Comparison of ENCODE assay signal across 28 cellular contexts in the genomic region with DNA sequence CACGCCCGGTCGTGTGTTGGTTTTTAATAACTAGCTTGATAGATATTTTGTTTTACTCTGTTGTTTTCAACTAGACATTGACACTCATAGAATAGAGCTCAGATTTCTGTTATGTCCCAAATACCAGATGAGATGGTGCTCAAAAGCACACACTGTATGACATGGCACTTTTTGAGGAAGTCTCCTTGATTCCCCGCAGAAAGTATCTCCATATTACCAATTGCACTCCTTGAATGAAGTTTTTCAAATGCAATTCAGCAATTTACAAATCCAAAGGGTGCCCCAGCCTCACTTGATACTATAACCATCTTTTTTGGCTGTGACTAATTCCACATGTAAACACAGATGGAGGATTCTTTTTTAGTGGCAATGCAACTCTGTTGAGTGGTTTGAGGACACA.
"Had no signal": no experiment of that assay in that cellular context is flagged by ENCODE, and none has a peak within 500 bp of the region (broad histone marks: within the 10 kb centered on the region; RNA-seq: fewer than 3 reads in every experiment).

No MANE protein-coding gene starts in this region.

- H3K79me2 ChIP-seq: hepatocyte had no signal

- H3K4me1 Mint-ChIP-seq: naive thymus-derived CD8-positive, alpha-beta T cell; nephron; neural crest cell; stimulated activated naive B cell treated with anti-CD40 and anti-IgM and Interleukin-4, amounts not matched to agents 10 μg/mL and 1 μg/mL and 100 μg/mL, for 72 hours had no signal

- H3K9me3 Mint-ChIP-seq: naive thymus-derived CD8-positive, alpha-beta T cell; nephron; neural crest cell; stimulated activated naive B cell treated with anti-CD40 and anti-IgM and Interleukin-4, amounts not matched to agents 10 μg/mL and 1 μg/mL and 100 μg/mL, for 72 hours had no signal

- H3K27ac Mint-ChIP-seq: naive thymus-derived CD8-positive, alpha-beta T cell; nephron; stimulated activated naive B cell treated with anti-CD40 and anti-IgM and Interleukin-4, amounts not matched to agents 10 μg/mL and 1 μg/mL and 100 μg/mL, for 72 hours had no signal

- H3K27ac ChIP-seq: hepatocyte, left lung, lower lobe of right lung, pancreas, prostate gland, skin epidermis, stomach, testis, thyroid gland, upper lobe of right lung had no signal

- ATAC-seq: left colon; left lung; lower lobe of right lung; naive thymus-derived CD8-positive, alpha-beta T cell; pancreas; right cardiac atrium; sciatic nerve; stimulated activated naive B cell treated with anti-CD40 and anti-IgM and Interleukin-4, amounts not matched to agents 10 μg/mL and 1 μg/mL and 100 μg/mL, for 72 hours; stimulated activated naive CD8-positive, alpha-beta T cell treated with anti-CD3 and anti-CD28 coated beads, Interleukin-15, Interleukin-2, amounts not matched to agents 100 U/mL and 50 U/mL, for 24 hours; upper lobe of right lung had no signal

- H3K4me2 ChIP-seq: hepatocyte had no signal

- H3K4me3 Mint-ChIP-seq: naive thymus-derived CD8-positive, alpha-beta T cell; nephron; neural crest cell; stimulated activated naive B cell treated with anti-CD40 and anti-IgM and Interleukin-4, amounts not matched to agents 10 μg/mL and 1 μg/mL and 100 μg/mL, for 72 hours had no signal

- H3K4me3 ChIP-seq: hepatocyte, left lung, lower lobe of right lung, pancreas, prostate gland, skin epidermis, stomach, testis, thyroid gland, upper lobe of right lung had no signal

- H3K36me3 ChIP-seq: left lung, lower lobe of right lung, pancreas, prostate gland, stomach, thyroid gland, upper lobe of right lung had no signal

- H3K9me3 ChIP-seq: left lung, lower lobe of right lung, pancreas, prostate gland, stomach, testis, thyroid gland, upper lobe of right lung had no signal

- H3K36me3 Mint-ChIP-seq: naive thymus-derived CD8-positive, alpha-beta T cell; stimulated activated naive B cell treated with anti-CD40 and anti-IgM and Interleukin-4, amounts not matched to agents 10 μg/mL and 1 μg/mL and 100 μg/mL, for 72 hours had no signal

- H3K27me3 ChIP-seq: left lung, pancreas, stomach, testis, thyroid gland, upper lobe of right lung had no signal

- DNase-seq: left colon; left lung; lower lobe of right lung; mammary epithelial cell; mesenchymal stem cell; naive thymus-derived CD8-positive, alpha-beta T cell; nucleus accumbens; pancreas; posterior cingulate gyrus; retina; right cardiac atrium; stimulated activated CD4-positive, alpha-beta T cell treated with anti-CD3 and anti-CD28 coated beads, Interleukin-12 subunit alpha, Interleukin-12 subunit beta, amount 100 ng/mL, for 4 hours; stimulated activated CD4-positive, alpha-beta T cell treated with anti-CD3 and anti-CD28 coated beads, Interleukin-15, amount 100 ng/mL, for 24 hours; stimulated activated CD4-positive, alpha-beta T cell treated with anti-CD3 and anti-CD28 coated beads, Interleukin-2, amount 100 ng/mL, for 24 hours; stimulated activated CD4-positive, alpha-beta T cell treated with anti-CD3 and anti-CD28 coated beads, Interleukin-4, amount 100 ng/mL, for 1 hour; stimulated activated naive B cell treated with anti-CD40 and anti-IgM and Interleukin-4, amounts not matched to agents 10 μg/mL and 1 μg/mL and 100 μg/mL, for 72 hours; stimulated activated naive CD8-positive, alpha-beta T cell treated with anti-CD3 and anti-CD28 coated beads, Interleukin-15, Interleukin-2, amounts not matched to agents 100 U/mL and 50 U/mL, for 24 hours; stomach; testis; thyroid gland; trophoblast cell; upper lobe of right lung had no signal

- H2AFZ ChIP-seq: hepatocyte had no signal

- H3K4me1 ChIP-seq: left lung, lower lobe of right lung, prostate gland, testis, thyroid gland, upper lobe of right lung had no signal
